Comparison of ENCODE assay signal across 7 cellular contexts in the genomic region with DNA sequence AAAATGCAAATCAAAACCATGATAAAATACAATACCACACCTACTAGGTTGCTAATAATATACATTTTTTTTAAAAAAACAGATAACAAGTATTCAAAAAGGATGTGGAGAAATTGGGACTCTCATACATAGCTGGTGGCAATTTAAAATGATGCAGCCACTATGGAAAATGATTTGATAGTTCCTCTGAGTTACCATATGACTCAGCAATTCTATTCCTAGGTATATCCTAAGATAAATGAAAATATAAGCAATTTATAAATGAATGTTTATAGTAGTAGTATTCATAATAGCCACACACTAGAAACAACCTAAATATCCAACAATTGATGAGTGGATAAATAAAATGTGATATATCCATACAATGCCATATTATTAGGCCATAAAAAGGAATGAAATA.
"Had no signal": no experiment of that assay in that cellular context is flagged by ENCODE, and none has a peak within 500 bp of the region (broad histone marks: within the 10 kb centered on the region; RNA-seq: fewer than 3 reads in every experiment).

No MANE protein-coding gene starts in this region.

- DNase-seq: GM23248, GOT3, H9, HCEC 1CT, HFFc6, KG1 had no signal

- H3K4me3 ChIP-seq: GM23248 had no signal

- H3K27ac ChIP-seq: GM23248, HL-60 had no signal
